1 cellular context compared by ENCODE assay signal in the genomic region with DNA sequence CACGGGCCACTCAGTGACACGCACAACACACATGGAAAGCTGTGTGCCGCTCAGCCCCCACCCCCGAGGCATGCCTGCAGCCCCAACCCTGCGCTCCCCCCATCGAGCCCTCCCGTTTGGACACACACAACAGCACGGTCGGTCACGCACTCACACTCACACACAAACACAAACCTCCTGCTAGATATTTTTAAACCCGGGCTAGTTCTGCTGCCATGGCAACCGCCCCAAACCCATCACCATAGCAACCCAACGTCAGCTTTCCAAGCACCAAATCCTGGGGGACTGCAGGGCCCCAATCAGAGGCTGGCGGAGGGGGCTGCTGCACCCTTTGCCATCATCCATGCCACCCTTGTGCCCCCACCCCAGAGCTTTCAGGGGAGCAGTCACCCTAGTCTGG.
TF ChIP-seq lines count a peak whose summit lies in the region.

No MANE protein-coding gene starts in this region.

TF ChIP-seq in GM23338, 12 proteins besides CTCF, POLR2A, EP300 and RAD21 (continued from another document):
- TF ChIP-seq, protein P1, sequence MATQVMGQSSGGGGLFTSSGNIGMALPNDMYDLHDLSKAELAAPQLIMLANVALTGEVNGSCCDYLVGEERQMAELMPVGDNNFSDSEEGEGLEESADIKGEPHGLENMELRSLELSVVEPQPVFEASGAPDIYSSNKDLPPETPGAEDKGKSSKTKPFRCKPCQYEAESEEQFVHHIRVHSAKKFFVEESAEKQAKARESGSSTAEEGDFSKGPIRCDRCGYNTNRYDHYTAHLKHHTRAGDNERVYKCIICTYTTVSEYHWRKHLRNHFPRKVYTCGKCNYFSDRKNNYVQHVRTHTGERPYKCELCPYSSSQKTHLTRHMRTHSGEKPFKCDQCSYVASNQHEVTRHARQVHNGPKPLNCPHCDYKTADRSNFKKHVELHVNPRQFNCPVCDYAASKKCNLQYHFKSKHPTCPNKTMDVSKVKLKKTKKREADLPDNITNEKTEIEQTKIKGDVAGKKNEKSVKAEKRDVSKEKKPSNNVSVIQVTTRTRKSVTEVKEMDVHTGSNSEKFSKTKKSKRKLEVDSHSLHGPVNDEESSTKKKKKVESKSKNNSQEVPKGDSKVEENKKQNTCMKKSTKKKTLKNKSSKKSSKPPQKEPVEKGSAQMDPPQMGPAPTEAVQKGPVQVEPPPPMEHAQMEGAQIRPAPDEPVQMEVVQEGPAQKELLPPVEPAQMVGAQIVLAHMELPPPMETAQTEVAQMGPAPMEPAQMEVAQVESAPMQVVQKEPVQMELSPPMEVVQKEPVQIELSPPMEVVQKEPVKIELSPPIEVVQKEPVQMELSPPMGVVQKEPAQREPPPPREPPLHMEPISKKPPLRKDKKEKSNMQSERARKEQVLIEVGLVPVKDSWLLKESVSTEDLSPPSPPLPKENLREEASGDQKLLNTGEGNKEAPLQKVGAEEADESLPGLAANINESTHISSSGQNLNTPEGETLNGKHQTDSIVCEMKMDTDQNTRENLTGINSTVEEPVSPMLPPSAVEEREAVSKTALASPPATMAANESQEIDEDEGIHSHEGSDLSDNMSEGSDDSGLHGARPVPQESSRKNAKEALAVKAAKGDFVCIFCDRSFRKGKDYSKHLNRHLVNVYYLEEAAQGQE (IDR thresholded peaks at IDR 0.05; ENCODE audit: unreplicated experiment), result no peak
- TF ChIP-seq ZNF114 (CRISPR knock-in tag; IDR thresholded peaks at IDR 0.05), result no peak
